11 cellular contexts compared by ENCODE assay signal in the genomic region with DNA sequence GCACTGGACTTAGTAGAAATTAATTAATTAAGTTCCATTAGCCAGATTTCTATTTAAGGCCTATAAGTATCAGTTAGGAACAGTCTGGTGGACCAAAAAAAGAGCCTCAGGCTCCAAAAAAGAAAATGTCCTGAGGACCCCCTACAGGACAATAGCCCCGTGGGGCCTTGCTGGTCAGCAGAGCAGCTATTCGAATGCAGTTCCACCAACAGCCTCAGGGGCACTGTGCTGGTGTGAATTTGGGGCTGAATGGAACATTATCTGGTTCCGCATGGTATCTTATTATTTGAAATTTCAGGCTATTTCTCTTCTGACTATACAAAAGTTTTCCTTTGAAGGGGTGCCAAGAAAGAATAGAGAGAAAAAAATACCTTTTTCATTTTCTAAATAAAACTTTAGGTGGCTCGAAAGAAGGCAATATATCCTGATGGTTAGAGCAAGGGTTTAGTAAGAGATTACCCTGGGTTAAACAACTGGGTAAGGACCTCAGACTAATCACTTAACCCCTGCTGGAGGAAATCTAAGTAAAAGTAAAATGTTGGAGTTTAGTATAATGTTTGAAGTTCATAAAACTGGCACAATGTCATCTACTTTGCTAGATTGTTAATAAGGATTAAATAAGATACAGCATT.
DNase-seq lines count a peak whose midpoint lies in the region; ATAC-seq and TF ChIP-seq lines count a peak whose summit lies in the region.
"Had no signal": no experiment of that assay in that cellular context is flagged by ENCODE, and none has a peak within 500 bp of the region (broad histone marks: within the 10 kb centered on the region; RNA-seq: fewer than 3 reads in every experiment).

No MANE protein-coding gene starts in this region.

- TF ChIP-seq CTCF in brain microvascular endothelial cell (IDR thresholded peaks at IDR 0.05; ENCODE audit: low read depth, low read length, missing control alignments) (peak; percentile 78), neural crest cell (conservative IDR thresholded peaks at IDR 0.05) (peak; percentile 70)

- no peaks in the 10 kb centered on the region for H3K36me3 ChIP-seq in brain microvascular endothelial cell (replicated peaks)

- DNase-seq in EL (peak; percentile 20), HuH-7.5 (ENCODE audit: low spot score) (peak; percentile 16), brain microvascular endothelial cell (no peak), neural crest cell (ENCODE audit: low read depth, low spot score) (peak; percentile 54), T-helper 17 cell (no peak), NCI-H524 (lab: John Stamatoyannopoulos, UW) (no peak)
- no peak for DNase-seq in activated CD4-positive, alpha-beta memory T cell treated with anti-CD3 and anti-CD28 coated beads, Interleukin-2, amount 10 ng/mL, durations not matched to agents 7 days and 5 days
- no peak for DNase-seq in T-helper 2 cell treated with Interferon-gamma antibody and Interleukin-4, amounts not matched to agents 5 μg/mL and 100 μg/mL, for 36 hours (ENCODE audit: low spot score)
- DNase-seq: activated CD4-positive, alpha-beta T cell treated with anti-CD3 and anti-CD28 coated beads for 4 hours; NCI-H187 had no signal

- H3K9me3 Mint-ChIP-seq in neural crest cell = no peaks in the 10 kb centered on the region
- H3K9me3 Mint-ChIP-seq in activated CD4-positive, alpha-beta memory T cell treated with anti-CD3 and anti-CD28 coated beads, Interleukin-2, amount 10 ng/mL, durations not matched to agents 7 days and 5 days = no peaks in the 10 kb centered on the region
- H3K9me3 Mint-ChIP-seq in T-helper 2 cell treated with Interferon-gamma antibody and Interleukin-4, amounts not matched to agents 5 μg/mL and 100 μg/mL, for 36 hours = no peaks in the 10 kb centered on the region
- H3K9me3 Mint-ChIP-seq: brain had no signal

- no peak overlapping the region for H3K27ac ChIP-seq in brain microvascular endothelial cell

- CTCF ChIA-PET in activated CD4-positive, alpha-beta memory T cell treated with anti-CD3 and anti-CD28 coated beads, Interleukin-2, amount 10 ng/mL, durations not matched to agents 7 days and 5 days (lab: Charles Lee) = interaction anchor here (0.8 kb wide), 1 partner anchor 9 kb away, joined by 5 read pairs; no protein-coding TSS in a partner anchor

- H3K27me3 ChIP-seq in brain microvascular endothelial cell (replicated peaks) = no peaks in the 10 kb centered on the region

- H3K4me3 Mint-ChIP-seq in neural crest cell (no peak overlapping the region), T-helper 17 cell (no peak overlapping the region)
- no peak overlapping the region for H3K4me3 Mint-ChIP-seq in activated CD4-positive, alpha-beta memory T cell treated with anti-CD3 and anti-CD28 coated beads, Interleukin-2, amount 10 ng/mL, durations not matched to agents 7 days and 5 days
- no peak overlapping the region for H3K4me3 Mint-ChIP-seq in T-helper 2 cell treated with Interferon-gamma antibody and Interleukin-4, amounts not matched to agents 5 μg/mL and 100 μg/mL, for 36 hours
- H3K4me3 Mint-ChIP-seq: brain had no signal

- POLR2A ChIA-PET in activated CD4-positive, alpha-beta memory T cell treated with anti-CD3 and anti-CD28 coated beads, Interleukin-2, amount 10 ng/mL, durations not matched to agents 7 days and 5 days (lab: Charles Lee) = no interaction called here

- no peak overlapping the region for H3K27ac Mint-ChIP-seq in neural crest cell (ENCODE audit: unreplicated experiment)
- H3K27ac Mint-ChIP-seq in T-helper 17 cell = no peak overlapping the region
- no peak overlapping the region for H3K27ac Mint-ChIP-seq in activated CD4-positive, alpha-beta memory T cell treated with anti-CD3 and anti-CD28 coated beads, Interleukin-2, amount 10 ng/mL, durations not matched to agents 7 days and 5 days
- H3K27ac Mint-ChIP-seq in T-helper 2 cell treated with Interferon-gamma antibody and Interleukin-4, amounts not matched to agents 5 μg/mL and 100 μg/mL, for 36 hours = no peak overlapping the region
- H3K27ac Mint-ChIP-seq: brain had no signal

- H3K4me1 Mint-ChIP-seq in neural crest cell = peaks cover 5% of the 10 kb centered on the region
- peaks cover 21% of the 10 kb centered on the region for H3K4me1 Mint-ChIP-seq in T-helper 17 cell
- H3K4me1 Mint-ChIP-seq in activated CD4-positive, alpha-beta memory T cell treated with anti-CD3 and anti-CD28 coated beads, Interleukin-2, amount 10 ng/mL, durations not matched to agents 7 days and 5 days = peaks cover 32% of the 10 kb centered on the region
- H3K4me1 Mint-ChIP-seq in T-helper 2 cell treated with Interferon-gamma antibody and Interleukin-4, amounts not matched to agents 5 μg/mL and 100 μg/mL, for 36 hours (ENCODE audit: low read depth) = peaks cover 37% of the 10 kb centered on the region

- H3K9me3 ChIP-seq in T-helper 17 cell (ENCODE audit: control insufficient read depth, low read length, poor library complexity, severe bottlenecking) = no peaks in the 10 kb centered on the region

- H3K27me3 Mint-ChIP-seq in neural crest cell (ENCODE audit: low read depth) (no peaks in the 10 kb centered on the region), T-helper 17 cell (no peaks in the 10 kb centered on the region)
- peaks cover 2% of the 10 kb centered on the region for H3K27me3 Mint-ChIP-seq in activated CD4-positive, alpha-beta memory T cell treated with anti-CD3 and anti-CD28 coated beads, Interleukin-2, amount 10 ng/mL, durations not matched to agents 7 days and 5 days
- peaks cover 13% of the 10 kb centered on the region for H3K27me3 Mint-ChIP-seq in T-helper 2 cell treated with Interferon-gamma antibody and Interleukin-4, amounts not matched to agents 5 μg/mL and 100 μg/mL, for 36 hours (ENCODE audit: low read depth)

- H3K4me3 ChIP-seq in brain microvascular endothelial cell (ENCODE audit: low read depth, low read length) = no peak overlapping the region

- no peak for ATAC-seq in T-helper 17 cell

- H3K36me3 Mint-ChIP-seq in neural crest cell (ENCODE audit: low read depth) = no peaks in the 10 kb centered on the region
- no peaks in the 10 kb centered on the region for H3K36me3 Mint-ChIP-seq in T-helper 17 cell (ENCODE audit: low read depth)
- no peaks in the 10 kb centered on the region for H3K36me3 Mint-ChIP-seq in activated CD4-positive, alpha-beta memory T cell treated with anti-CD3 and anti-CD28 coated beads, Interleukin-2, amount 10 ng/mL, durations not matched to agents 7 days and 5 days (ENCODE audit: low read depth)
- peaks cover 1% of the 10 kb centered on the region for H3K36me3 Mint-ChIP-seq in T-helper 2 cell treated with Interferon-gamma antibody and Interleukin-4, amounts not matched to agents 5 μg/mL and 100 μg/mL, for 36 hours (ENCODE audit: low read depth)

- in situ Hi-C loops in brain microvascular endothelial cell (cut with HindIII; ENCODE audit: low pct_ligation_motif_present, low sequenced_read_pairs) = no loop called here

Comparison
In these comparisons a context has a peak if more than half of its experiments do, and no peak if none do; other contexts are left out.
1. DNase-seq: peak in EL (single experiment), HuH-7.5 (single experiment) and neural crest cell (single experiment); none in brain microvascular endothelial cell (single experiment), T-helper 17 cell (0 of 3), activated CD4-positive, alpha-beta memory T cell treated with anti-CD3 and anti-CD28 coated beads, Interleukin-2, amount 10 ng/mL, durations not matched to agents 7 days and 5 days (single experiment), NCI-H524 (0 of 2) and T-helper 2 cell treated with Interferon-gamma antibody and Interleukin-4, amounts not matched to agents 5 μg/mL and 100 μg/mL, for 36 hours (single experiment).